9 cellular contexts compared by ENCODE assay signal in the genomic region with DNA sequence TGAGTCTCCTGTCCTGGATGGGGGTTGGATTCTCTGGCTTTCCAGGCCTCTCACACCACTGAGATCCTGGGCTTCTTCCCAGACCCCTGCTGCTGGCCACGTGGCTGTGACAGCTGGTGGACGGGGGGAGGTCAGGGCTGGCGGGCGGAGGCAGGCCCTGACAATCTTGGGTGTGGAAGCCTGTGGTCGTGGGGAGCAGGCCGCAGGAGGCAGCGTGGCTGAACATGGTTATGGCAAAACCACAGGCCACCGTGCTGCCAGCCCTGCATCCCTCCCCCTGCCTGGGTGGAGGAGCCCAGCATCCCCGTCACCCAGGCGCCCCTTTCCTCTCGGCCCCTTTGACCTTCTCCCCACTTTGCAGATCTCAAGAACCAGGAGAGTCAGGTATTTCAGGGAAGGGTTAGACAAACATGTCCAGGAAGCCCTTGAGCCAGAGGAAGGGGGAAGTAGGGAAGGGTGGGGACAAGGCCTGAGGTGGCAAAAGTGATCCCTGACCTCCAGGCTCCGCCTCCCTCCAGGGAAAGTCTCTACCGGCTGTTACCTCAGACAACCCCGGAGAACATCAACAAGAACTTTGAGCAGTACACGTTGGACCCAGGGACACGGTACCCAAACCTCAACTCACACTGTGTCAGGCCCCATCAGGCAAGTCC.
DNase-seq lines count a peak whose midpoint lies in the region; ATAC-seq, FAIRE-seq and TF ChIP-seq lines count a peak whose summit lies in the region.
"Had no signal": no experiment of that assay in that cellular context is flagged by ENCODE, and none has a peak within 500 bp of the region (broad histone marks: within the 10 kb centered on the region; RNA-seq: fewer than 3 reads in every experiment).

No MANE protein-coding gene starts in this region.

- in situ Hi-C loops in KBM-7 (cut with MboI; ENCODE audit: low pct_unique_long_range_greater_than_20kb, low sequenced_read_pairs): no loop called here

- H3K9ac ChIP-seq in BLaER1 treated with 17β-estradiol and CSF1 and Interleukin-3, amounts not matched to agents 10 nM and 100 nM: peak overlapping the region in 8 of 11 experiments; percentile 1 to 43 (median 25); a peak in 11 of 22 replicates
- H3K9ac ChIP-seq in endothelial cell of umbilical vein (replicated peaks; ENCODE audit: extremely low read depth, insufficient read depth, low read length) (no peak overlapping the region), mucosa of rectum (ENCODE audit: low read depth in 1 of 2, low read length in 2 of 2) (peak overlapping the region in 1 of 2 donors; percentile 24), Karpas-422 (ENCODE audit: low read length) (no peak overlapping the region)

- H4K20me1 ChIP-seq in BLaER1 treated with 17β-estradiol and CSF1 and Interleukin-3, amounts not matched to agents 10 nM and 100 nM: no peaks in the 10 kb centered on the region
- no peaks in the 10 kb centered on the region for H4K20me1 ChIP-seq in endothelial cell of umbilical vein (replicated peaks; ENCODE audit: control insufficient read depth, extremely low read depth, insufficient read depth, low read length)
- no peaks in the 10 kb centered on the region for H4K20me1 ChIP-seq in Karpas-422 (ENCODE audit: insufficient read depth, low read depth, low read length)

- intact Hi-C loops in endothelial cell of umbilical vein (cut with micrococcal nuclease) (no loop called here), A673 (cut with micrococcal nuclease; ENCODE audit: unreplicated experiment) (no loop called here)

- H3K9me2 ChIP-seq in Karpas-422 (replicated peaks; ENCODE audit: insufficient read depth, low read length): no peaks in the 10 kb centered on the region

- no peaks in the 10 kb centered on the region for H3K79me2 ChIP-seq in endothelial cell of umbilical vein (ENCODE audit: control insufficient read depth, insufficient read depth, low read length)
- no peaks in the 10 kb centered on the region for H3K79me2 ChIP-seq in Karpas-422 (ENCODE audit: low read length)

- H3K4me3 ChIP-seq in BLaER1 treated with 17β-estradiol and CSF1 and Interleukin-3, amounts not matched to agents 10 nM and 100 nM: 0 out of 20 replicates have a peak overlapping the region, but pooled peaks of 1 of the 10 experiments have one; percentile 21
- no peak overlapping the region for H3K4me3 ChIP-seq in RWPE2 (ENCODE audit: severe bottlenecking)
- no peak overlapping the region for H3K4me3 ChIP-seq in endothelial cell of umbilical vein (replicated peaks in 1 of 3; ENCODE audit: insufficient read depth in 1 of 3, low read depth in 1 of 3, low read length in 3 of 3)
- H3K4me3 ChIP-seq in mucosa of rectum (ENCODE audit: low read length in 2 of 2): no peak overlapping the region
- H3K4me3 ChIP-seq in A673 (ENCODE audit: low read depth, low read length, poor library complexity, severe bottlenecking): no peak overlapping the region
- no peak overlapping the region for H3K4me3 ChIP-seq in Karpas-422 (ENCODE audit: low read length)

- peaks cover 0 to 29% (median 0%) of the 10 kb centered on the region in 11 experiments; a peak in 4 of 22 replicates for H3K36me3 ChIP-seq in BLaER1 treated with 17β-estradiol and CSF1 and Interleukin-3, amounts not matched to agents 10 nM and 100 nM
- H3K36me3 ChIP-seq in RWPE2 (ENCODE audit: low read depth) (peaks cover 98% of the 10 kb centered on the region), endothelial cell of umbilical vein (ENCODE audit: control insufficient read depth in 2 of 2, extremely low read depth in 1 of 2, insufficient read depth in 2 of 2, low read length in 2 of 2) (peaks cover 13 to 20% of the 10 kb centered on the region in 2 experiments), mucosa of rectum (ENCODE audit: control insufficient read depth in 2 of 2, insufficient read depth in 2 of 2, low read length in 2 of 2) (peaks cover 49 to 60% of the 10 kb centered on the region in 2 donors), A673 (ENCODE audit: insufficient read depth, low read length, poor library complexity, severe bottlenecking) (no peaks in the 10 kb centered on the region), Karpas-422 (ENCODE audit: insufficient read depth, low read length) (no peaks in the 10 kb centered on the region)

- no peaks in the 10 kb centered on the region for H3K9me1 ChIP-seq in endothelial cell of umbilical vein (replicated peaks; ENCODE audit: control insufficient read depth, extremely low read depth, insufficient read depth, low read length)

- H3K27ac ChIP-seq in BLaER1 treated with 17β-estradiol and CSF1 and Interleukin-3, amounts not matched to agents 10 nM and 100 nM: peak overlapping the region in 8 of 11 experiments; percentile 19 to 81 (median 46); a peak in 15 of 22 replicates
- H3K27ac ChIP-seq in RWPE2 (ENCODE audit: poor library complexity, severe bottlenecking): peak overlapping the region; percentile 69
- H3K27ac ChIP-seq in endothelial cell of umbilical vein (ENCODE audit: insufficient read depth, low read depth, low read length): peak overlapping the region; percentile 19
- H3K27ac ChIP-seq in mucosa of rectum (ENCODE audit: low read depth in 2 of 2, low read length in 2 of 2): peak overlapping the region; percentile 32 to 66
- no peak overlapping the region for H3K27ac ChIP-seq in A673 (ENCODE audit: low read depth, low read length, poor library complexity, severe bottlenecking)
- no peak overlapping the region for H3K27ac ChIP-seq in Karpas-422 (ENCODE audit: low read length)

- dilution Hi-C loops in endothelial cell of umbilical vein (cut with MboI; ENCODE audit: extremely low pct_ligation_motif_present, low sequenced_read_pairs): no loop called here

- ATAC-seq in RWPE2 (ENCODE audit: low read depth) (no peak), GM18861 (IDR thresholded peaks at IDR 0.05; ENCODE audit: unreplicated experiment) (no peak)

- TF ChIP-seq CTCF in RWPE2 (IDR thresholded peaks at IDR 0.05; ENCODE audit: poor library complexity, severe bottlenecking) (no peak), endothelial cell of umbilical vein (IDR thresholded peaks at IDR 0.05; ENCODE audit: extremely low read depth in 1 of 2, insufficient read depth in 1 of 2, low read depth in 1 of 2, low read length in 2 of 2) (no peak), A673 (conservative IDR thresholded peaks at IDR 0.05; ENCODE audit: low read depth, low read length) (no peak)

- H3K4me2 ChIP-seq in BLaER1 treated with 17β-estradiol and CSF1 and Interleukin-3, amounts not matched to agents 10 nM and 100 nM: peak overlapping the region; percentile 88 to 98 (median 94)
- H3K4me2 ChIP-seq in endothelial cell of umbilical vein (ENCODE audit: insufficient read depth, low read length) (no peak overlapping the region), Karpas-422 (ENCODE audit: low read depth, low read length, poor library complexity, severe bottlenecking) (no peak overlapping the region)

- no peaks in the 10 kb centered on the region for H3K27me3 ChIP-seq in BLaER1 treated with 17β-estradiol and CSF1 and Interleukin-3, amounts not matched to agents 10 nM and 100 nM
- H3K27me3 ChIP-seq in RWPE2 (ENCODE audit: insufficient read depth, poor library complexity, severe bottlenecking) (no peaks in the 10 kb centered on the region), endothelial cell of umbilical vein (ENCODE audit: control insufficient read depth in 2 of 2, insufficient read depth in 2 of 2, low read length in 2 of 2) (no peaks in the 10 kb centered on the region), mucosa of rectum (ENCODE audit: control insufficient read depth in 2 of 2, insufficient read depth in 2 of 2, low read length in 2 of 2) (no peaks in the 10 kb centered on the region), A673 (replicated peaks; ENCODE audit: insufficient read depth, low read depth, low read length, poor library complexity) (no peaks in the 10 kb centered on the region), Karpas-422 (ENCODE audit: low read length) (no peaks in the 10 kb centered on the region)

- H2AFZ ChIP-seq in endothelial cell of umbilical vein (ENCODE audit: low read depth, low read length) (no peak overlapping the region), Karpas-422 (ENCODE audit: low read length) (no peak overlapping the region)

- FAIRE-seq in endothelial cell of umbilical vein (lab: Jason Lieb, UNC): peak; percentile 47

- BruUV-seq in endothelial cell of umbilical vein (replicated peaks; lab: Mats Ljungman, UMichigan): no TSS peak
- no TSS peak for BruUV-seq in A673 (replicated peaks; lab: Mats Ljungman, UMichigan)

- no peak for TF ChIP-seq POLR2A in endothelial cell of umbilical vein (IDR thresholded peaks at IDR 0.05; ENCODE audit: low read depth, low read length)

- no peaks in the 10 kb centered on the region for H3K9me3 ChIP-seq in BLaER1 treated with 17β-estradiol and CSF1 and Interleukin-3, amounts not matched to agents 10 nM and 100 nM (replicated peaks in 1 of 11)
- H3K9me3 ChIP-seq in RWPE2 (ENCODE audit: severe bottlenecking) (no peaks in the 10 kb centered on the region), endothelial cell of umbilical vein (replicated peaks; ENCODE audit: control insufficient read depth, insufficient read depth, low read length) (no peaks in the 10 kb centered on the region), mucosa of rectum (ENCODE audit: control insufficient read depth in 2 of 2, low read length in 2 of 2) (no peaks in the 10 kb centered on the region), A673 (ENCODE audit: low read depth, low read length, poor library complexity, severe bottlenecking) (no peaks in the 10 kb centered on the region), Karpas-422 (ENCODE audit: low read length) (no peaks in the 10 kb centered on the region)

- POLR2A ChIA-PET in endothelial cell of umbilical vein (lab: Charles Lee) (no interaction called here), A673 (lab: Charles Lee; ENCODE audit: low non-redundant PET) (no interaction called here)

- DNase-seq in RWPE2 (ENCODE audit: low spot score): no peak
- no peak for DNase-seq in endothelial cell of umbilical vein (ENCODE audit: low read depth, low spot score)
- DNase-seq in A673 (ENCODE audit: low spot score): no peak
- no peak for DNase-seq in KBM-7
- no peak for DNase-seq in Karpas-422
- DNase-seq: NCI-H146 had no signal

- peaks cover 46 to 82% (median 75%) of the 10 kb centered on the region in 10 experiments for H3K4me1 ChIP-seq in BLaER1 treated with 17β-estradiol and CSF1 and Interleukin-3, amounts not matched to agents 10 nM and 100 nM
- peaks cover 17% of the 10 kb centered on the region for H3K4me1 ChIP-seq in RWPE2 (ENCODE audit: insufficient read depth, poor library complexity, severe bottlenecking)
- peaks cover 56% of the 10 kb centered on the region for H3K4me1 ChIP-seq in endothelial cell of umbilical vein (ENCODE audit: control insufficient read depth, extremely low read depth, insufficient read depth, low read length)
- H3K4me1 ChIP-seq in mucosa of rectum (ENCODE audit: control insufficient read depth in 2 of 2, insufficient read depth in 2 of 2, low read length in 2 of 2): peaks cover 43 to 45% of the 10 kb centered on the region in 2 donors
- H3K4me1 ChIP-seq in A673 (ENCODE audit: insufficient read depth, low read length, poor library complexity, severe bottlenecking): no peaks in the 10 kb centered on the region
- H3K4me1 ChIP-seq in Karpas-422 (ENCODE audit: low read length): no peaks in the 10 kb centered on the region

- CTCF ChIA-PET in endothelial cell of umbilical vein (lab: Charles Lee): interaction anchor here (1.5 to 3.4 kb wide), 2 partner anchors 14 to 18 kb away, joined by 3 to 22 read pairs; no protein-coding TSS in a partner anchor
- CTCF ChIA-PET in A673 (lab: Charles Lee): no interaction called here

Comparison
In these comparisons a context has a peak if more than half of its experiments do, and no peak if none do; other contexts are left out.
1. H3K27ac ChIP-seq: peak in BLaER1 treated with 17β-estradiol and CSF1 and Interleukin-3, amounts not matched to agents 10 nM and 100 nM (8 of 11), RWPE2 (single experiment), endothelial cell of umbilical vein (single experiment) and mucosa of rectum (2 of 2); none in A673 (single experiment) and Karpas-422 (single experiment).
2. H3K4me2 ChIP-seq: peak in BLaER1 treated with 17β-estradiol and CSF1 and Interleukin-3, amounts not matched to agents 10 nM and 100 nM (11 of 11); none in endothelial cell of umbilical vein (single experiment) and Karpas-422 (single experiment).
3. H3K9ac ChIP-seq: peak in BLaER1 treated with 17β-estradiol and CSF1 and Interleukin-3, amounts not matched to agents 10 nM and 100 nM (8 of 11); none in endothelial cell of umbilical vein (single experiment) and Karpas-422 (single experiment).